Comparison of ENCODE assay signal across 22 cellular contexts in the genomic region with DNA sequence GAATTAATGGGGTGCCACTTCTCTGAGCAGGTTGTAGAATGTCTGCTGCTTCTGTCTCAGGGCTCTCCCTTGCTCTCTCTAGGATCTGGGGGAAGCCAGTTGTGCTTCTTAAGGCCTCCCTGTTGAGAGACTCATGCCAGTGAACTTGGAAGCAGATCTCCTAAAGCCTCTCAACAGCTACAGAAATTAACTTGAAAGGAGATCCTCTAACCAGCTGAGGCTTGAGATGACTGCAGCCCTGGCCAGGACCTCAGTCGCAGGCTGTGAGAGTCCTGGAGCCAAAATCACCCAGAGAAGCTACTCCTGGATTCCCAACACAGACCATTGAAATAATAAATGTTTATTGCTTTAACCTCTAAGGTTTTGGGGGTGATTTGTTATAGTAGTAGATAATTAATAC.
"Had no signal": no experiment of that assay in that cellular context is flagged by ENCODE, and none has a peak within 500 bp of the region (broad histone marks: within the 10 kb centered on the region; RNA-seq: fewer than 3 reads in every experiment).

No MANE protein-coding gene starts in this region.

- H3K9me3 ChIP-seq: colonic mucosa, pancreas, prostate gland, right lobe of liver, spleen, thoracic aorta, transverse colon had no signal

- H3K36me3 ChIP-seq: colonic mucosa, pancreas, prostate gland, right lobe of liver, spleen, thoracic aorta, transverse colon had no signal

- H3K27ac ChIP-seq: colonic mucosa, foreskin keratinocyte, prostate gland, right lobe of liver, spleen, thoracic aorta, transverse colon had no signal

- H3K27me3 ChIP-seq: colonic mucosa, foreskin keratinocyte, pancreas, right lobe of liver, spleen, transverse colon had no signal

- H3K4me1 Mint-ChIP-seq: stimulated activated naive CD8-positive, alpha-beta T cell treated with anti-CD3 and anti-CD28 coated beads, Interleukin-15, amount 100 ng/mL, for 72 hours had no signal

- H3K4me1 ChIP-seq: colonic mucosa, foreskin keratinocyte, prostate gland had no signal

- H3K36me3 Mint-ChIP-seq: naive thymus-derived CD4-positive, alpha-beta T cell; stimulated activated memory B cell treated with anti-CD40 and anti-IgM and Interleukin-4, amounts not matched to agents 10 μg/mL and 1 μg/mL and 100 μg/mL, for 72 hours had no signal

- H3K27ac Mint-ChIP-seq: endodermal cell; naive thymus-derived CD4-positive, alpha-beta T cell; stimulated activated memory B cell treated with anti-CD40 and anti-IgM and Interleukin-4, amounts not matched to agents 10 μg/mL and 1 μg/mL and 100 μg/mL, for 72 hours; stimulated activated naive CD8-positive, alpha-beta T cell treated with anti-CD3 and anti-CD28 coated beads, Interleukin-15, amount 100 ng/mL, for 72 hours had no signal

- DNase-seq: colonic mucosa; effector CD4-positive, alpha-beta T cell; endodermal cell; erythroblast; foreskin keratinocyte; kidney; left colon; naive thymus-derived CD4-positive, alpha-beta T cell; occipital lobe; pancreas; retina; right lobe of liver; spleen; stimulated activated CD4-positive, alpha-beta T cell treated with anti-CD3 and anti-CD28 coated beads, Interleukin-15, amount 100 ng/mL, for 24 hours; stimulated activated CD4-positive, alpha-beta T cell treated with anti-CD3 and anti-CD28 coated beads, Interleukin-1b, Interleukin-23, amount 100 ng/mL, for 48 hours; stimulated activated CD4-positive, alpha-beta T cell treated with anti-CD3 and anti-CD28 coated beads, Interleukin-4, amount 100 ng/mL, for 24 hours; stimulated activated naive CD8-positive, alpha-beta T cell treated with anti-CD3 and anti-CD28 coated beads, Interleukin-15, amount 100 ng/mL, for 72 hours; substantia nigra; transverse colon had no signal

- H3K27me3 Mint-ChIP-seq: stimulated activated memory B cell treated with anti-CD40 and anti-IgM and Interleukin-4, amounts not matched to agents 10 μg/mL and 1 μg/mL and 100 μg/mL, for 72 hours had no signal

- H3K4me3 ChIP-seq: colonic mucosa, pancreas, prostate gland, right lobe of liver, spleen, thoracic aorta, transverse colon had no signal

- H3K4me3 Mint-ChIP-seq: endodermal cell; naive thymus-derived CD4-positive, alpha-beta T cell; stimulated activated memory B cell treated with anti-CD40 and anti-IgM and Interleukin-4, amounts not matched to agents 10 μg/mL and 1 μg/mL and 100 μg/mL, for 72 hours; stimulated activated naive CD8-positive, alpha-beta T cell treated with anti-CD3 and anti-CD28 coated beads, Interleukin-15, amount 100 ng/mL, for 72 hours had no signal

- ATAC-seq: foreskin keratinocyte; left colon; naive thymus-derived CD4-positive, alpha-beta T cell; right lobe of liver; stimulated activated memory B cell treated with anti-CD40 and anti-IgM and Interleukin-4, amounts not matched to agents 10 μg/mL and 1 μg/mL and 100 μg/mL, for 72 hours; stimulated activated naive CD8-positive, alpha-beta T cell treated with anti-CD3 and anti-CD28 coated beads, Interleukin-15, amount 100 ng/mL, for 72 hours had no signal

- H3K9me3 Mint-ChIP-seq: endodermal cell; stimulated activated memory B cell treated with anti-CD40 and anti-IgM and Interleukin-4, amounts not matched to agents 10 μg/mL and 1 μg/mL and 100 μg/mL, for 72 hours; stimulated activated naive CD8-positive, alpha-beta T cell treated with anti-CD3 and anti-CD28 coated beads, Interleukin-15, amount 100 ng/mL, for 72 hours had no signal
